4 cellular contexts compared by ENCODE assay signal in the genomic region with DNA sequence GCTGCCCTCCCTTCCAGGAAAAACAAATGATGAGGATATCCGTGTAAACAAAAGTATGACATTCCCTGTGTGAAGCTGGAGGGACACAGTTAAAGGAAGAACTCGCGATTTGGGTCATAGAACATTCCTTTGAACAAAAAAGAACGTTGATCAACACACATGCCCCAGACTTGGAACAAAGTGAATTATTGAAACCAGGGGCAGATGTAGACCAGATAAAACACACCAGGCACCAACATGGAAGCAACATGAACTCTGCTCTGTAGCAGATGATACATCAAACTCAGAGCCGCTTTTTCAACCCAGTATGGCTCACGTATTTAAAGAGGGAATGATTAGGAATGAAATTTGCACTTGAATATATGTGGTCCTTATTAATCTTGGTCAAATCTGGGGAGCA.
"Had no signal": no experiment of that assay in that cellular context is flagged by ENCODE, and none has a peak within 500 bp of the region (broad histone marks: within the 10 kb centered on the region; RNA-seq: fewer than 3 reads in every experiment).

No MANE protein-coding gene starts in this region.

- DNase-seq: IMR-90 had no signal

- ATAC-seq: HepG2, K562 had no signal

- H3K4me3 ChIP-seq: K562 had no signal

- H3K27ac ChIP-seq: HL-60 had no signal
